Comparison of ENCODE assay signal across 9 cellular contexts in genomic region chr19:41860419-41861097, GRCh38. TPM values are rescaled to one million over a fixed set of nuclear protein-coding genes. Genes with fewer than 3 reads are reported as not detected.
DNase-seq lines count a peak whose midpoint lies in the region; ATAC-seq and TF ChIP-seq lines count a peak whose summit lies in the region.
"Had no signal": no experiment of that assay in that cellular context is flagged by ENCODE, and none has a peak within 500 bp of the region (broad histone marks: within the 10 kb centered on the region; RNA-seq: fewer than 3 reads in every experiment).

No MANE protein-coding gene starts in this region.

- H3K36me3 Mint-ChIP-seq in MCF 10A (ENCODE audit: insufficient read depth, unreplicated experiment) = peaks cover 56% of the 10 kb centered on the region

- BruUV-seq in MCF 10A (replicated peaks; lab: Mats Ljungman, UMichigan) = no TSS peak

- peaks cover 5% of the 10 kb centered on the region for H3K27me3 ChIP-seq in Loucy (ENCODE audit: insufficient read depth, low read length, poor library complexity, severe bottlenecking)
- no peaks in the 10 kb centered on the region for H3K27me3 ChIP-seq in right lobe of liver
- H3K27me3 ChIP-seq in thyroid gland = no peaks in the 10 kb centered on the region

- peaks cover 20% of the 10 kb centered on the region for H3K4me1 Mint-ChIP-seq in MCF 10A (ENCODE audit: insufficient read depth, unreplicated experiment)

- peak overlapping the region; percentile 82 for H3K4me3 Mint-ChIP-seq in MCF 10A (ENCODE audit: unreplicated experiment)

- TF ChIP-seq CTCF in Loucy (conservative IDR thresholded peaks at IDR 0.05; ENCODE audit: low read length) (no peak), MCF 10A (IDR thresholded peaks at IDR 0.05; ENCODE audit: unreplicated experiment) (no peak), right lobe of liver (IDR thresholded peaks at IDR 0.05) (no peak), thyroid gland (IDR thresholded peaks at IDR 0.05) (no peak)

- no peak overlapping the region for H2AFZ ChIP-seq in Loucy (ENCODE audit: low read length)

- peak overlapping the region; percentile 92 for H3K4me2 ChIP-seq in Loucy (ENCODE audit: low read depth, low read length, poor library complexity, severe bottlenecking)

- H3K9me3 ChIP-seq in Loucy (ENCODE audit: insufficient read depth, low read depth, low read length) (no peaks in the 10 kb centered on the region), right lobe of liver (no peaks in the 10 kb centered on the region), thyroid gland (no peaks in the 10 kb centered on the region)

- intact Hi-C loops in MCF 10A (cut with micrococcal nuclease) (no loop called here), right lobe of liver (cut with DNase I) (no loop called here), thyroid gland (cut with DNase I) (loop anchor here (5.0 kb wide), 1 partner anchor 97 kb away; the partner anchor contains the start of gene RABAC1)

- ATAC-seq in right lobe of liver = no peak

- peak overlapping the region; percentile 97 for H3K27ac Mint-ChIP-seq in MCF 10A (ENCODE audit: low read depth, unreplicated experiment)

- H3K4me3 ChIP-seq in Loucy (ENCODE audit: low read length, poor library complexity, severe bottlenecking) = peak overlapping the region; percentile 93
- H3K4me3 ChIP-seq in right lobe of liver = peak overlapping the region; percentile 93 to 97 (median 94)
- H3K4me3 ChIP-seq in thyroid gland (replicated peaks in 1 of 3) = peak overlapping the region; percentile 38 to 97 (median 65)

- peak; percentile 12 for DNase-seq in COLO668 (lab: John Stamatoyannopoulos, UW; ENCODE audit: unreplicated experiment)
- no peak for DNase-seq in MCF 10A (ENCODE audit: unreplicated experiment)
- no peak for DNase-seq in right lobe of liver
- peak in 1 of 2 donors; percentile 14 for DNase-seq in thyroid gland
- no peak for DNase-seq in cortex of kidney (lab: John Stamatoyannopoulos, UW)
- no peak for DNase-seq in HCEC 1CT
- no peak for DNase-seq in COLO829 (ENCODE audit: low spot score)

- H3K27ac ChIP-seq in right lobe of liver (peak overlapping the region; percentile 74 to 88 (median 81)), thyroid gland (peak overlapping the region; percentile 86 to 94 (median 89))

- peaks cover 52% of the 10 kb centered on the region for H4K20me1 ChIP-seq in Loucy (ENCODE audit: insufficient read depth, low read length, poor library complexity, severe bottlenecking)

- WGBS in right lobe of liver (ENCODE audit: insufficient coverage, low coverage, low lambda C conversion rate, missing lambda C conversion rate) = 0% methylated on average over 11 of the region's 45 CpGs
- 0 to 7% methylated on average over 9 to 33 of the region's 45 CpGs for WGBS in thyroid gland, 2 donors

- H3K4me1 ChIP-seq in Loucy (ENCODE audit: insufficient read depth, low read length, poor library complexity, severe bottlenecking) (peaks cover 44% of the 10 kb centered on the region), right lobe of liver (peaks cover 0 to 17% (median 3%) of the 10 kb centered on the region in 4 donors), thyroid gland (peaks cover 18 to 19% of the 10 kb centered on the region in 2 donors)

- CTCF ChIA-PET in MCF 10A (lab: Yijun Ruan, JAX) = interaction anchor here (0.6 to 6.2 kb wide), 7 partner anchors 12 to 212 kb away, joined by 3 to 32 read pairs (median 3); no protein-coding TSS in a partner anchor

- no peaks in the 10 kb centered on the region for H3K9me3 Mint-ChIP-seq in MCF 10A (ENCODE audit: unreplicated experiment)

- H3K27me3 Mint-ChIP-seq in MCF 10A (ENCODE audit: insufficient read depth, unreplicated experiment) = no peaks in the 10 kb centered on the region

- POLR2A ChIA-PET in MCF 10A (lab: Yijun Ruan, JAX) = interaction anchor here (0.6 to 7.7 kb wide), 19 partner anchors 8 to 1186 kb away, joined by 3 to 134 read pairs (median 4); partner anchors contain the start of genes ARHGEF1, CD79A, COQ8B and HNRNPUL1

- H3F3A ChIP-seq in Loucy (ENCODE audit: low read depth) = no peaks in the 10 kb centered on the region

- peaks cover 55% of the 10 kb centered on the region for H3K79me2 ChIP-seq in Loucy (ENCODE audit: insufficient read depth, low read length)

- no peak for TF ChIP-seq POLR2A in right lobe of liver (IDR thresholded peaks at IDR 0.05)
- TF ChIP-seq POLR2A in thyroid gland (IDR thresholded peaks at IDR 0.05) = no peak

- no peaks in the 10 kb centered on the region for H3K9me2 ChIP-seq in Loucy (replicated peaks; ENCODE audit: low read depth, low read length)

- peak overlapping the region; percentile 100 for H3K9ac ChIP-seq in Loucy (ENCODE audit: low read depth, low read length, poor library complexity, severe bottlenecking)

- H3K36me3 ChIP-seq in Loucy (ENCODE audit: insufficient read depth, low read length) (peaks cover 40% of the 10 kb centered on the region), right lobe of liver (peaks cover 11 to 44% (median 24%) of the 10 kb centered on the region in 4 donors), thyroid gland (peaks cover 32 to 41% of the 10 kb centered on the region in 2 donors)

RNA-seq across cellular contexts. Expression of gene RPS19, which starts 0.5 kb away (rescaled TPM):
- total RNA-seq in MCF 10A (2022) (3,060 and 3,357 TPM in 2 replicates), right lobe of liver (100 to 1,000 TPM; 347 to 556 (median 499) TPM), thyroid gland (1,000 to 10,000 TPM in 1 of 4 donors, 100 to 1,000 TPM in 3; 351 to 1,305 (median 623) TPM)

RNA-seq across cellular contexts. Expression of gene DMRTC2, which starts 15.7 kb away (rescaled TPM):
- total RNA-seq in MCF 10A (2022) (not detected in 2 replicates), right lobe of liver (not detected), thyroid gland (under 1 TPM in 1 of 4 donors, not detected in 3; 0.13 TPM)
- total RNA-seq: HT1080 had no signal

RNA-seq across cellular contexts. Expression of gene LYPD4, which starts 16.1 kb away (rescaled TPM):
- total RNA-seq in MCF 10A (2022) = not detected in 2 replicates
- total RNA-seq in right lobe of liver = not detected
- not detected for total RNA-seq in thyroid gland
- total RNA-seq: HT1080 had no signal

RNA-seq across cellular contexts. Expression of gene CD79A, which starts 16.5 kb away (rescaled TPM):
- total RNA-seq in MCF 10A (2022) (not detected in 2 replicates), right lobe of liver (under 1 TPM in 4 of 6 experiments, not detected in 2; 0.18 to 0.71 (median 0.39) TPM), thyroid gland (1 to 10 TPM in 1 of 4 donors, under 1 TPM in 1, not detected in 2; 0.22 to 1.5 TPM)
- total RNA-seq: HT1080 had no signal

RNA-seq across cellular contexts. Expression of gene ARHGEF1, which starts 22.4 kb away (rescaled TPM):
- total RNA-seq in MCF 10A (2022) = 106 and 108 TPM in 2 replicates
- total RNA-seq in right lobe of liver = 10 to 100 TPM; 25.3 to 39.7 (median 30.2) TPM
- 10 to 100 TPM; 34.5 to 52.6 (median 42.9) TPM for total RNA-seq in thyroid gland
